ENCODE assay signal across 8 cellular contexts in genomic region chr19:41263850-41264580, GRCh38. TPM values are rescaled to one million over a fixed set of nuclear protein-coding genes. Genes with fewer than 3 reads are reported as not detected.
DNase-seq lines count a peak whose midpoint lies in the region; ATAC-seq and TF ChIP-seq lines count a peak whose summit lies in the region.

HNRNPUL1 (plus strand) TSS chr19:41264372; CDS start chr19:41264504, 132 bp downstream.

- peaks cover 38% of the 10 kb centered on the region for H3K36me3 Mint-ChIP-seq in activated CD4-positive, alpha-beta T cell treated with anti-CD3 and anti-CD28 coated beads, Interleukin-2, amount 10 ng/mL, durations not matched to agents 7 days and 5 days (ENCODE audit: low read depth)

- H3K27ac ChIP-seq in coronary artery (peak within 1 kb of the TSS; percentile 98 to 100), layer of hippocampus (ENCODE audit: low read depth, low read length) (peak within 1 kb of the TSS; percentile 97)

- POLR2A ChIA-PET in activated CD4-positive, alpha-beta T cell treated with anti-CD3 and anti-CD28 coated beads, Interleukin-2, amount 10 ng/mL, durations not matched to agents 7 days and 5 days (lab: Charles Lee) = interaction anchor here (0.9 to 1.9 kb wide), 2 partner anchors 38 to 39 kb away, joined by 7 read pairs; no protein-coding TSS in a partner anchor

- H3K27me3 Mint-ChIP-seq in activated CD4-positive, alpha-beta T cell treated with anti-CD3 and anti-CD28 coated beads, Interleukin-2, amount 10 ng/mL, durations not matched to agents 7 days and 5 days = no peaks in the 10 kb centered on the region

- no peak for TF ChIP-seq CTCF in coronary artery (IDR thresholded peaks at IDR 0.05)

- peaks cover 45% of the 10 kb centered on the region for H3K4me1 Mint-ChIP-seq in activated CD4-positive, alpha-beta T cell treated with anti-CD3 and anti-CD28 coated beads, Interleukin-2, amount 10 ng/mL, durations not matched to agents 7 days and 5 days

- CTCF ChIA-PET in activated CD4-positive, alpha-beta T cell treated with anti-CD3 and anti-CD28 coated beads, Interleukin-2, amount 10 ng/mL, durations not matched to agents 7 days and 5 days (lab: Charles Lee) = interaction anchor here (0.6 to 4.0 kb wide), 17 partner anchors 13 to 601 kb away, joined by 3 to 40 read pairs (median 5); no protein-coding TSS in a partner anchor

- no peaks in the 10 kb centered on the region for H3K9me3 Mint-ChIP-seq in activated CD4-positive, alpha-beta T cell treated with anti-CD3 and anti-CD28 coated beads, Interleukin-2, amount 10 ng/mL, durations not matched to agents 7 days and 5 days

- H3K27me3 ChIP-seq in layer of hippocampus (ENCODE audit: control insufficient read depth, insufficient read depth, low read length) = no peaks in the 10 kb centered on the region

- H3K27ac Mint-ChIP-seq in activated CD4-positive, alpha-beta T cell treated with anti-CD3 and anti-CD28 coated beads, Interleukin-2, amount 10 ng/mL, durations not matched to agents 7 days and 5 days = peak within 1 kb of the TSS; percentile 99

- peak; percentile 97 to 100 (median 100) for DNase-seq in C1 segment of cervical spinal cord (lab: John Stamatoyannopoulos, UW)
- DNase-seq in NCI-H69 (lab: John Stamatoyannopoulos, UW) = peak; percentile 100
- peak; percentile 99 for DNase-seq in activated CD4-positive, alpha-beta T cell treated with anti-CD3 and anti-CD28 coated beads, Interleukin-2, amount 10 ng/mL, durations not matched to agents 7 days and 5 days
- DNase-seq in coronary artery (ENCODE audit: low spot score) = peak; percentile 100
- DNase-seq in stimulated activated CD4-positive, alpha-beta T cell treated with anti-CD3 and anti-CD28 coated beads, Interleukin-1b, Interleukin-23, amount 100 ng/mL, for 4 hours (ENCODE audit: low read depth in 2 of 2) = peak; percentile 96 to 100

- peak within 1 kb of the TSS; percentile 90 for H3K4me3 ChIP-seq in coronary artery

- peak; percentile 72 for ATAC-seq in GM19328 (IDR thresholded peaks at IDR 0.05; ENCODE audit: unreplicated experiment)
- peak; percentile 62 for ATAC-seq in HG03520 (IDR thresholded peaks at IDR 0.05; ENCODE audit: unreplicated experiment)

- H3K4me3 Mint-ChIP-seq in activated CD4-positive, alpha-beta T cell treated with anti-CD3 and anti-CD28 coated beads, Interleukin-2, amount 10 ng/mL, durations not matched to agents 7 days and 5 days = peak within 1 kb of the TSS; percentile 89

RNA-seq across cellular contexts. Expression of gene HNRNPUL1, which starts in this region (rescaled TPM):
- 100 to 1,000 TPM; 333 to 348 TPM for total RNA-seq in activated CD4-positive, alpha-beta T cell treated with anti-CD3 and anti-CD28 coated beads, Interleukin-2, amount 10 ng/mL, durations not matched to agents 7 days and 5 days

Comparison
In these comparisons a context has a peak if more than half of its experiments do, and no peak if none do; other contexts are left out.
1. Peak in every context shown above with its lines: DNase-seq, ATAC-seq, H3K4me3 ChIP-seq and H3K27ac ChIP-seq.